In the genomic region with DNA sequence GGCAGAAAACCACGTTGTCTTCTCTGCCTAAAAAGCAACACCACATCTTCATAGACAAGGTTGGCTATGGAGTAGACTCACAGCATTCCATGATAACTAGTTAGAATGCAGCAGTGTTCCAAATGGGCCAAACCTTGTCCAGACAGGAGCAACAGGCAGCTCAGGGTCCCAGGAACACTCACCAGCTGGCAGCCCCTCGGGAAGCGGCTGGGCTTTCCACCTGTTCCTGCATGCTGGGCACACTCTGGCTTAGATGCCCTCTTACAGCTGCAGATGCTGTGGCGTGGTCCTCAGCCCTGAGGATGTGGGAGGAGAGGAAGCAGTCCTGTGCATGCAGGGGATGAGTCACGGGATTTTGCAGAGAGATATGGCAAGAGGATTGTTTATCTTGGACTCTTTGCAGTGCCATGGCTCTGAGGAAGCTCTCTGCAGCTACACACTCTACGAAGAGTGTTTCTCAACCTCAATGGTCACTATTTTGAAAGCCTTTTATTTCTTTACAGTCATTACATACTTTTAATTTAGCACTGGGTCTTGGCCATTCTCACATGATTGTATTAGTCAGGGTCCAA, we compare ENCODE assay signal across 8 cellular contexts. TPM values are rescaled to one million over a fixed set of nuclear protein-coding genes. Genes with fewer than 3 reads are reported as not detected.
DNase-seq lines count a peak whose midpoint lies in the region; ATAC-seq and TF ChIP-seq lines count a peak whose summit lies in the region.

No MANE protein-coding gene starts in this region.

- no peak for DNase-seq in CD4-positive, CD25-positive, alpha-beta regulatory T cell
- DNase-seq in Kasumi-1 (lab: John Stamatoyannopoulos, UW), result peak; percentile 83 to 90
- peak; percentile 76 for DNase-seq in right atrium auricular region (ENCODE audit: low spot score)
- DNase-seq in upper lobe of left lung, result peak in 1 of 2 donors; percentile 67
- DNase-seq in Karpas-422, result no peak
- DNase-seq in SKM-1 treated with dmso at 0.1 percent for 144 hours (lab: John Stamatoyannopoulos, UW; ENCODE audit: unreplicated experiment), result no peak

- H3K27ac ChIP-seq in CD4-positive, CD25-positive, alpha-beta regulatory T cell (ENCODE audit: insufficient read depth, low read length, poor library complexity, severe bottlenecking), result no peak overlapping the region
- H3K27ac ChIP-seq in VCaP (peak overlapping the region; percentile 65), right atrium auricular region (peak overlapping the region in 1 of 2 donors; percentile 35), upper lobe of left lung (peak overlapping the region; percentile 60 to 76 (median 62)), Karpas-422 (ENCODE audit: low read length) (no peak overlapping the region)

- H3K9me2 ChIP-seq in Karpas-422 (replicated peaks; ENCODE audit: insufficient read depth, low read length), result no peaks in the 10 kb centered on the region

- ATAC-seq in CD4-positive, CD25-positive, alpha-beta regulatory T cell (ENCODE audit: low read depth in 2 of 2), result peak; percentile 38 to 42
- ATAC-seq in upper lobe of left lung (ENCODE audit: low FRiP score in 2 of 2), result peak; percentile 76 to 96
- no peak for ATAC-seq in HG02840 (IDR thresholded peaks at IDR 0.05; ENCODE audit: low FRiP score, unreplicated experiment)

- no peak overlapping the region for H3K9ac ChIP-seq in Karpas-422 (ENCODE audit: low read length)

- no peaks in the 10 kb centered on the region for H3K9me3 ChIP-seq in CD4-positive, CD25-positive, alpha-beta regulatory T cell (ENCODE audit: control insufficient read depth in 2 of 2, low read length in 2 of 2)
- H3K9me3 ChIP-seq in right atrium auricular region, result no peaks in the 10 kb centered on the region
- H3K9me3 ChIP-seq in upper lobe of left lung, result no peaks in the 10 kb centered on the region
- H3K9me3 ChIP-seq in Karpas-422 (ENCODE audit: low read length), result no peaks in the 10 kb centered on the region

- no peaks in the 10 kb centered on the region for H4K20me1 ChIP-seq in Karpas-422 (ENCODE audit: insufficient read depth, low read depth, low read length)

- H3K27me3 Mint-ChIP-seq in CD4-positive, CD25-positive, alpha-beta regulatory T cell, result no peaks in the 10 kb centered on the region

- no peaks in the 10 kb centered on the region for H3K27me3 ChIP-seq in CD4-positive, CD25-positive, alpha-beta regulatory T cell (ENCODE audit: control insufficient read depth, insufficient read depth, low read length)
- H3K27me3 ChIP-seq in right atrium auricular region (no peaks in the 10 kb centered on the region), upper lobe of left lung (no peaks in the 10 kb centered on the region), Karpas-422 (ENCODE audit: low read length) (no peaks in the 10 kb centered on the region)

- peaks cover 11% of the 10 kb centered on the region for H3K36me3 Mint-ChIP-seq in CD4-positive, CD25-positive, alpha-beta regulatory T cell

- TF ChIP-seq EP300 in upper lobe of left lung (IDR thresholded peaks at IDR 0.05), result no peak

- TF ChIP-seq POLR2A in upper lobe of left lung (IDR thresholded peaks at IDR 0.05), result no peak

- H3K4me3 ChIP-seq in CD4-positive, CD25-positive, alpha-beta regulatory T cell (ENCODE audit: low read depth, low read length), result peak overlapping the region; percentile 22
- H3K4me3 ChIP-seq in right atrium auricular region, result no peak overlapping the region
- H3K4me3 ChIP-seq in upper lobe of left lung, result no peak overlapping the region
- H3K4me3 ChIP-seq in Karpas-422 (ENCODE audit: low read length), result no peak overlapping the region

- no peak for TF ChIP-seq CTCF in VCaP (conservative IDR thresholded peaks at IDR 0.05)
- TF ChIP-seq CTCF in right atrium auricular region (IDR thresholded peaks at IDR 0.05), result no peak
- TF ChIP-seq CTCF in upper lobe of left lung (IDR thresholded peaks at IDR 0.05), result no peak

- H3K79me2 ChIP-seq in Karpas-422 (ENCODE audit: low read length), result no peaks in the 10 kb centered on the region

- peak overlapping the region in 2 of 4 donors; percentile 45 to 55 for H3K4me3 Mint-ChIP-seq in CD4-positive, CD25-positive, alpha-beta regulatory T cell

- peaks cover 11 to 65% (median 40%) of the 10 kb centered on the region in 4 donors for H3K4me1 Mint-ChIP-seq in CD4-positive, CD25-positive, alpha-beta regulatory T cell

- no peak overlapping the region for H2AFZ ChIP-seq in Karpas-422 (ENCODE audit: low read length)

- peak overlapping the region; percentile 56 to 98 (median 87) for H3K27ac Mint-ChIP-seq in CD4-positive, CD25-positive, alpha-beta regulatory T cell

- H3K4me1 ChIP-seq in CD4-positive, CD25-positive, alpha-beta regulatory T cell (ENCODE audit: control insufficient read depth, insufficient read depth, low read length, poor library complexity, severe bottlenecking), result peaks cover 46% of the 10 kb centered on the region
- peaks cover 0 to 24% of the 10 kb centered on the region in 2 donors for H3K4me1 ChIP-seq in right atrium auricular region
- H3K4me1 ChIP-seq in upper lobe of left lung, result peaks cover 19 to 60% (median 31%) of the 10 kb centered on the region in 4 donors
- H3K4me1 ChIP-seq in Karpas-422 (ENCODE audit: low read length), result no peaks in the 10 kb centered on the region; the same call in 1 of the 2 replicates

- H3K4me2 ChIP-seq in Karpas-422 (ENCODE audit: low read depth, low read length, poor library complexity, severe bottlenecking), result no peak overlapping the region

- WGBS in upper lobe of left lung, 2 donors, result 21 to 22% methylated on average over 6 of the region's 6 CpGs

- H3K36me3 ChIP-seq in CD4-positive, CD25-positive, alpha-beta regulatory T cell (ENCODE audit: control insufficient read depth, insufficient read depth, low read length), result peaks cover 39% of the 10 kb centered on the region
- no peaks in the 10 kb centered on the region for H3K36me3 ChIP-seq in right atrium auricular region
- H3K36me3 ChIP-seq in upper lobe of left lung, result peaks cover 0 to 13% (median 8%) of the 10 kb centered on the region in 4 donors
- H3K36me3 ChIP-seq in Karpas-422 (ENCODE audit: insufficient read depth, low read length), result no peaks in the 10 kb centered on the region

- H3K9me3 Mint-ChIP-seq in CD4-positive, CD25-positive, alpha-beta regulatory T cell, result no peaks in the 10 kb centered on the region

RNA-seq across cellular contexts. Expression of a gene that starts 11.3 kb away (rescaled TPM):
- 18.3 TPM for total RNA-seq in CD4-positive, CD25-positive, alpha-beta regulatory T cell
- polyA plus RNA-seq in CD4-positive, CD25-positive, alpha-beta regulatory T cell, result 1 to 10 TPM; 2.5 to 7.1 (median 4.0) TPM
- total RNA-seq in right atrium auricular region (1 to 10 TPM; 2.4 to 4.8 TPM), upper lobe of left lung (10 to 100 TPM in 5 of 6 donors, 1 to 10 TPM in 1; 6.5 to 23.2 (median 16.4) TPM)
- 0.52 and 1.0 TPM in 2 replicates for total RNA-seq in Karpas-422 (2014; rRNA removed; shearing (Covaris generic); ENCODE audit: low replicate concordance)

Comparison
In these comparisons a context has a peak if more than half of its experiments do, and no peak if none do; other contexts are left out.
1. DNase-seq: peak in Kasumi-1 (2 of 2) and right atrium auricular region (single experiment); none in CD4-positive, CD25-positive, alpha-beta regulatory T cell (0 of 3), Karpas-422 (single experiment) and SKM-1 treated with dmso at 0.1 percent for 144 hours (single experiment).
2. H3K27ac ChIP-seq: peak in VCaP (single experiment) and upper lobe of left lung (4 of 4); none in CD4-positive, CD25-positive, alpha-beta regulatory T cell (single experiment) and Karpas-422 (single experiment).